ENCODE assay signal across 8 cellular contexts in the genomic region with DNA sequence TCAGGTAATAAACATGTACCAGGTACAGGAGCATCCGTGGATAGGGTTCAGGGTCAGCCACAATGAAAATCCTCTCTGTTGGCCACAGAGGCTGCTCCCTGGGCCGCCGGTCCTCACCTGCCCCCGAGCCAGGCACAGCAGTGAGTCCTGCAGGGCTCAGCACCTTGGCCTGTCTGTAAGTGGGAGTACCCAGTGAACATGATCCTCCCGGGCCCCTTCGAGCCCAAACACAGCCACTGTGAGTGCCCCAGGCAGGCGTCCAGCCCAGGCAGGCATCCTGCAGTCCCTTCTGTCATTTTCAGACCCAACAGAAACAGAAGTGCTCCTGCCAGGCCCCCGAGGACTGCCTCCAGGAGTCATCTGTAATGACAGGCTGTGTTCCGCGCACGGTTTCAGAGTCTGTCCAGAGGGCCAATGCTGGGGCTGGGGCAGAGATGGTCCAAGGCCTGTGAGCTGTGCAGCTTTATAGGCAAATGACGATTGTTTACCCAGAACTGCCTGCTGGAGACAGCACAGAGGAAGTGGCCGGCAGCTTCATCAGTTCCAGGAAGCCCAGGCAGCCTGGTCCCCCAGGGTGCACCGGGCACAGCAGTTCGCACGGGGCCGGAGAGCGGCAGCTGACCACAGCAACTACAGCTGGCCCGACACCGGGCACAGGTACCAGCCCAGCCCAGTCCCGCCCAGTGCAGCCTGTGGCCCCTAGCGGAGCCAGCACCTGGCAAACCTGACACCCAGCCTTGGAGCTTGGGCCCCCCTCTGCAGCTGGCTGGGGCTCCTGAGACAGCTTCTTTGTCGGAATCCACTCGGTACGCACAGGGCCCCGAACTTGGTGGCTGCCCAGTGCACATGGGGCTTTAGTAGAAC. TPM values are rescaled to one million over a fixed set of nuclear protein-coding genes. Genes with fewer than 3 reads are reported as not detected.
A peak's percentile ranks its signal among the peaks of the same experiment; 100 is the strongest.
DNase-seq lines count a peak whose midpoint lies in the region; ATAC-seq and TF ChIP-seq lines count a peak whose summit lies in the region.

No MANE protein-coding gene starts in this region.

- H3K4me3 ChIP-seq in esophagus squamous epithelium = peak overlapping the region in 3 of 4 donors; percentile 4 to 58 (median 33)

- no peaks in the 10 kb centered on the region for H3K9me3 Mint-ChIP-seq in osteocyte (ENCODE audit: unreplicated experiment)

- H3K9me3 ChIP-seq in esophagus squamous epithelium = no peaks in the 10 kb centered on the region

- TF ChIP-seq CTCF in esophagus squamous epithelium (IDR thresholded peaks at IDR 0.05) (no peak), osteocyte (IDR thresholded peaks at IDR 0.05) (no peak)

- no peaks in the 10 kb centered on the region for H3K27me3 Mint-ChIP-seq in osteocyte (ENCODE audit: unreplicated experiment)

- peak in 1 of 4 donors; percentile 74 for TF ChIP-seq POLR2A in esophagus squamous epithelium (IDR thresholded peaks at IDR 0.05)

- peak overlapping the region; percentile 75 to 93 (median 86) for H3K27ac ChIP-seq in esophagus squamous epithelium

- peaks cover 0 to 13% (median 0%) of the 10 kb centered on the region in 4 donors for H3K27me3 ChIP-seq in esophagus squamous epithelium

- H3K4me1 ChIP-seq in esophagus squamous epithelium = peaks cover 71 to 99% (median 87%) of the 10 kb centered on the region in 3 donors

- peak overlapping the region; percentile 44 for H3K4me3 Mint-ChIP-seq in osteocyte (ENCODE audit: unreplicated experiment)

- peaks cover 8% of the 10 kb centered on the region for H3K36me3 Mint-ChIP-seq in osteocyte (ENCODE audit: unreplicated experiment)

- WGBS in esophagus squamous epithelium, 2 donors = 27 to 29% methylated on average over 4 to 12 of the region's 26 CpGs

- intact Hi-C loops in esophagus squamous epithelium (cut with DNase I) = no loop called here

- peaks cover 87% of the 10 kb centered on the region for H3K4me1 Mint-ChIP-seq in osteocyte (ENCODE audit: unreplicated experiment)

- peak overlapping the region; percentile 83 for H3K27ac Mint-ChIP-seq in osteocyte (ENCODE audit: unreplicated experiment)

- ATAC-seq in GM18907 (IDR thresholded peaks at IDR 0.05; ENCODE audit: unreplicated experiment) (no peak), HG03432 (IDR thresholded peaks at IDR 0.05; ENCODE audit: unreplicated experiment) (no peak)

- DNase-seq in DMS 273 (lab: John Stamatoyannopoulos, UW; ENCODE audit: unreplicated experiment) = peak; percentile 48
- DNase-seq in DMS 273 treated with DMSO at 0.1 percent for 48 hours (lab: John Stamatoyannopoulos, UW) = no peak
- peak; percentile 19 for DNase-seq in T-helper 9 cell
- peak; percentile 28 for DNase-seq in esophagus squamous epithelium (lab: John Stamatoyannopoulos, UW)
- no peak for DNase-seq in osteocyte (ENCODE audit: extremely low spot score, unreplicated experiment)
- DNase-seq in HK-2 (ENCODE audit: unreplicated experiment) = no peak

- peaks cover 0 to 7% (median 0%) of the 10 kb centered on the region in 3 donors for H3K36me3 ChIP-seq in esophagus squamous epithelium

RNA-seq across cellular contexts. Expression of gene SLC7A5, which starts 13.2 kb away (rescaled TPM):
- total RNA-seq in esophagus squamous epithelium (100 to 1,000 TPM in 3 of 4 donors, 10 to 100 TPM in 1; 75.3 to 179 (median 145) TPM), osteocyte (127 and 133 TPM in 2 replicates)

Comparison
In these comparisons a context has a peak if more than half of its experiments do, and no peak if none do; other contexts are left out.
1. DNase-seq: peak in DMS 273 (single experiment), T-helper 9 cell (single experiment) and esophagus squamous epithelium (single experiment); none in DMS 273 treated with DMSO at 0.1 percent for 48 hours (single experiment), osteocyte (single experiment) and HK-2 (single experiment).